12 cellular contexts compared by ENCODE assay signal in the genomic region with DNA sequence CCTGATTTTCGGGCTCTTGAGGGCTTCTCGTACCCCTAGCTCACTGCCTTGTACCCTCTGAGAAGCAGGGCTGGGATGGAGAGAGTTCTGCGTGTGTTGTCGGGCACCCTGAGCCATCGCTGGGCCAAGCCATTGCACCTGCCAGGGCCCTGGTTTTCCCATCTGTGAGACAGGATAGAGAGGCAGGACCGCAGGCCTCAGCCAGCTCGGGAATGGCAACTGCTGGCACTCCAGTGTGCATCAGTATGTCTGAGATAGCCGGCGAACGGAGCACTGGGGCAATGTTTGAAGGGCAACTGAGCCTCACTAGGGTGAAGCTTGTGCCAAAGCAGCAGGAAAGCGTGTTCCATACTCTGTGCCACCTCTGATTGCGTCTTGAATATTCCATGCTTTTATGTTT.
"Had no signal": no experiment of that assay in that cellular context is flagged by ENCODE, and none has a peak within 500 bp of the region (broad histone marks: within the 10 kb centered on the region; RNA-seq: fewer than 3 reads in every experiment).

No MANE protein-coding gene starts in this region.

- H3K36me3 ChIP-seq: esophagus squamous epithelium, prostate gland, spleen had no signal

- DNase-seq: activated CD4-positive, alpha-beta memory T cell treated with anti-CD3 and anti-CD28 coated beads for 36 hours; activated CD4-positive, alpha-beta T cell treated with anti-CD3 and anti-CD28 coated beads for 36 hours; activated naive CD4-positive, alpha-beta T cell treated with Interleukin-2 at 50 U/mL for 16 hours; activated naive CD8-positive, alpha-beta T cell treated with anti-CD3 and anti-CD28 coated beads, Interleukin-2, amount 50 U/mL, for 24 hours; activated T-cell treated with anti-CD3 and anti-CD28 coated beads, Interleukin-2, amount 50 U/mL, for 72 hours; esophagus squamous epithelium; occipital lobe; spleen; stimulated activated naive CD8-positive, alpha-beta T cell treated with anti-CD3 and anti-CD28 coated beads, Interleukin-15, amount 100 ng/mL, for 72 hours; T-helper 17 cell had no signal

- H3K27me3 ChIP-seq: esophagus squamous epithelium, spleen had no signal

- H3K4me1 ChIP-seq: esophagus squamous epithelium, prostate gland had no signal

- H3K4me3 ChIP-seq: esophagus squamous epithelium, prostate gland, spleen had no signal

- H3K27ac ChIP-seq: esophagus squamous epithelium, prostate gland had no signal

- H3K9me3 ChIP-seq: esophagus squamous epithelium, prostate gland, spleen had no signal

- ATAC-seq: naive thymus-derived CD8-positive, alpha-beta T cell; T-helper 17 cell had no signal
